Comparison of ENCODE assay signal across 3 cellular contexts in the genomic region with DNA sequence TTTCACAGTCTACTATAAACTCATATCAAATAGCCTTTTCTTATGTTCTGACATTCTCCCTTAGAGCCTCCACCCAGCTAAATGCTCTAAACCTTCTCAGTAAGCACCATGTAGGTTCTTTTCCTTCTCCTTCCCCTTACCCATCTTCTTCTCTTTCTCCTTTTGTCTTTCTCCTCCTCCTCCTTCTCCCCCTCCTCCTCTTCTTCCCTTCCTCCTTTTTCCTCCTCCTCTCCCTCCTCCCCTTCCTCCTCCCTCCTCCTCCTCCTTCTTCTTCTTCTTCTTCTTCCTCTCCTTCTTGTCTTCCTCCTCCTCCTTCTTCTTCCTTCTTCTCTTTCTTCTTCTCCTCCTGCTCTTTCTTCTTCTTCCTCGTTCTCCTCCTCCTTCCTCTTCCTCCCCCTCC.
TF ChIP-seq lines count a peak whose summit lies in the region.

No MANE protein-coding gene starts in this region.

TF ChIP-seq in GM23338, 12 proteins besides CTCF, POLR2A, EP300 and RAD21 (continued from another document and continues in another):
- TF ChIP-seq, protein P1, sequence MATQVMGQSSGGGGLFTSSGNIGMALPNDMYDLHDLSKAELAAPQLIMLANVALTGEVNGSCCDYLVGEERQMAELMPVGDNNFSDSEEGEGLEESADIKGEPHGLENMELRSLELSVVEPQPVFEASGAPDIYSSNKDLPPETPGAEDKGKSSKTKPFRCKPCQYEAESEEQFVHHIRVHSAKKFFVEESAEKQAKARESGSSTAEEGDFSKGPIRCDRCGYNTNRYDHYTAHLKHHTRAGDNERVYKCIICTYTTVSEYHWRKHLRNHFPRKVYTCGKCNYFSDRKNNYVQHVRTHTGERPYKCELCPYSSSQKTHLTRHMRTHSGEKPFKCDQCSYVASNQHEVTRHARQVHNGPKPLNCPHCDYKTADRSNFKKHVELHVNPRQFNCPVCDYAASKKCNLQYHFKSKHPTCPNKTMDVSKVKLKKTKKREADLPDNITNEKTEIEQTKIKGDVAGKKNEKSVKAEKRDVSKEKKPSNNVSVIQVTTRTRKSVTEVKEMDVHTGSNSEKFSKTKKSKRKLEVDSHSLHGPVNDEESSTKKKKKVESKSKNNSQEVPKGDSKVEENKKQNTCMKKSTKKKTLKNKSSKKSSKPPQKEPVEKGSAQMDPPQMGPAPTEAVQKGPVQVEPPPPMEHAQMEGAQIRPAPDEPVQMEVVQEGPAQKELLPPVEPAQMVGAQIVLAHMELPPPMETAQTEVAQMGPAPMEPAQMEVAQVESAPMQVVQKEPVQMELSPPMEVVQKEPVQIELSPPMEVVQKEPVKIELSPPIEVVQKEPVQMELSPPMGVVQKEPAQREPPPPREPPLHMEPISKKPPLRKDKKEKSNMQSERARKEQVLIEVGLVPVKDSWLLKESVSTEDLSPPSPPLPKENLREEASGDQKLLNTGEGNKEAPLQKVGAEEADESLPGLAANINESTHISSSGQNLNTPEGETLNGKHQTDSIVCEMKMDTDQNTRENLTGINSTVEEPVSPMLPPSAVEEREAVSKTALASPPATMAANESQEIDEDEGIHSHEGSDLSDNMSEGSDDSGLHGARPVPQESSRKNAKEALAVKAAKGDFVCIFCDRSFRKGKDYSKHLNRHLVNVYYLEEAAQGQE (IDR thresholded peaks at IDR 0.05; ENCODE audit: unreplicated experiment) = no peak

TF ChIP-seq in HEK293, 187 proteins besides CTCF, POLR2A, EP300 and RAD21 (continued from another document):
- TF ChIP-seq, protein P2, sequence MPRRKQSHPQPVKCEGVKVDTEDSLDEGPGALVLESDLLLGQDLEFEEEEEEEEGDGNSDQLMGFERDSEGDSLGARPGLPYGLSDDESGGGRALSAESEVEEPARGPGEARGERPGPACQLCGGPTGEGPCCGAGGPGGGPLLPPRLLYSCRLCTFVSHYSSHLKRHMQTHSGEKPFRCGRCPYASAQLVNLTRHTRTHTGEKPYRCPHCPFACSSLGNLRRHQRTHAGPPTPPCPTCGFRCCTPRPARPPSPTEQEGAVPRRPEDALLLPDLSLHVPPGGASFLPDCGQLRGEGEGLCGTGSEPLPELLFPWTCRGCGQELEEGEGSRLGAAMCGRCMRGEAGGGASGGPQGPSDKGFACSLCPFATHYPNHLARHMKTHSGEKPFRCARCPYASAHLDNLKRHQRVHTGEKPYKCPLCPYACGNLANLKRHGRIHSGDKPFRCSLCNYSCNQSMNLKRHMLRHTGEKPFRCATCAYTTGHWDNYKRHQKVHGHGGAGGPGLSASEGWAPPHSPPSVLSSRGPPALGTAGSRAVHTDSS (tag by site-specific recombination; IDR thresholded peaks at IDR 0.05) = peak; percentile 76; the same call in 1 of the 2 replicates
- TF ChIP-seq, protein P3, sequence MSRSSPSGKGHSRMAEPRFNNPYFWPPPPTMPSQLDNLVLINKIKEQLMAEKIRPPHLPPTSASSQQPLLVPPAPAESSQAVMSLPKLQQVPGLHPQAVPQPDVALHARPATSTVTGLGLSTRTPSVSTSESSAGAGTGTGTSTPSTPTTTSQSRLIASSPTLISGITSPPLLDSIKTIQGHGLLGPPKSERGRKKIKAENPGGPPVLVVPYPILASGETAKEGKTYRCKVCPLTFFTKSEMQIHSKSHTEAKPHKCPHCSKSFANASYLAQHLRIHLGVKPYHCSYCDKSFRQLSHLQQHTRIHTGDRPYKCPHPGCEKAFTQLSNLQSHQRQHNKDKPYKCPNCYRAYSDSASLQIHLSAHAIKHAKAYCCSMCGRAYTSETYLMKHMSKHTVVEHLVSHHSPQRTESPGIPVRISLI (tag by site-specific recombination; IDR thresholded peaks at IDR 0.05) = no peak

TF ChIP-seq in K562, 482 proteins besides CTCF, POLR2A, EP300 and RAD21 (continued from another document):
- TF ChIP-seq ZNF263 (CRISPR knock-in tag; IDR thresholded peaks at IDR 0.05; ENCODE audit: borderline replicate concordance) (peak; percentile 88), KHSRP (IDR thresholded peaks at IDR 0.05) (no peak)
